Comparison of ENCODE assay signal across 7 cellular contexts in the genomic region with DNA sequence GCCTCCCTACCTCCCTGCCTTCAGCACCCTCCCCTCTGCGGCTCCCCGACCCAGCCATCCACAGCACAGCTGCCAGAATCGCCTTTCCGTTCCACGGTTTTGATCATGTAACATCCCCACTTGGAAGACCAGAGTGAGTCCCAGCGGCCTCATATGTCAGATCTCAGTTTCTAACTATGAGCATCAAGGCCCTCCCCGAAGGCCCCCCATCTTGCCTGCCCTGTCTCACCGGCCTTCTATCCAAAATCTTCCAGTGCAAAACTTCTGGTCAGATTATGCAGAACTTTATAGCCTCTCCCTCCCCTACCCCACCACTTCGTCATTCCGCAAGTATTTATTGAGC. TPM values are rescaled to one million over a fixed set of nuclear protein-coding genes. Genes with fewer than 3 reads are reported as not detected.
DNase-seq lines count a peak whose midpoint lies in the region; ATAC-seq lines count a peak whose summit lies in the region.

No MANE protein-coding gene starts in this region.

- H3K36me3 ChIP-seq in H7 (replicated peaks; ENCODE audit: control insufficient read depth, insufficient read depth, low read length), result no peaks in the 10 kb centered on the region
- no peaks in the 10 kb centered on the region for H3K36me3 ChIP-seq in subcutaneous abdominal adipose tissue (ENCODE audit: control insufficient read depth in 5 of 5, insufficient read depth in 5 of 5, low read length in 5 of 5)

- H3K9ac ChIP-seq in subcutaneous abdominal adipose tissue (ENCODE audit: low read length in 5 of 5), result peak overlapping the region in 2 of 5 donors; percentile 64 to 68

- H3K4me3 Mint-ChIP-seq in activated CD4-positive, alpha-beta memory T cell treated with anti-CD3 and anti-CD28 coated beads, Interleukin-2, amount 10 ng/mL, durations not matched to agents 7 days and 5 days, result peak overlapping the region; percentile 9

- no peak overlapping the region for H3K27ac Mint-ChIP-seq in activated CD4-positive, alpha-beta memory T cell treated with anti-CD3 and anti-CD28 coated beads, Interleukin-2, amount 10 ng/mL, durations not matched to agents 7 days and 5 days

- H3K27me3 ChIP-seq in H7 (ENCODE audit: control insufficient read depth, insufficient read depth, low read length) (peaks cover 20% of the 10 kb centered on the region), subcutaneous abdominal adipose tissue (ENCODE audit: control insufficient read depth in 5 of 5, insufficient read depth in 4 of 5, low read length in 5 of 5) (peaks cover 0 to 3% (median 0%) of the 10 kb centered on the region in 5 donors)

- H3K36me3 Mint-ChIP-seq in activated CD4-positive, alpha-beta memory T cell treated with anti-CD3 and anti-CD28 coated beads, Interleukin-2, amount 10 ng/mL, durations not matched to agents 7 days and 5 days (ENCODE audit: low read depth), result no peaks in the 10 kb centered on the region

- H3K9me3 Mint-ChIP-seq in activated CD4-positive, alpha-beta memory T cell treated with anti-CD3 and anti-CD28 coated beads, Interleukin-2, amount 10 ng/mL, durations not matched to agents 7 days and 5 days, result no peaks in the 10 kb centered on the region

- peaks cover 70% of the 10 kb centered on the region for H3K27me3 Mint-ChIP-seq in activated CD4-positive, alpha-beta memory T cell treated with anti-CD3 and anti-CD28 coated beads, Interleukin-2, amount 10 ng/mL, durations not matched to agents 7 days and 5 days

- H3K27ac ChIP-seq in subcutaneous abdominal adipose tissue (ENCODE audit: low read depth, low read length), result peak overlapping the region; percentile 88

- peaks cover 16% of the 10 kb centered on the region for H3K4me1 Mint-ChIP-seq in activated CD4-positive, alpha-beta memory T cell treated with anti-CD3 and anti-CD28 coated beads, Interleukin-2, amount 10 ng/mL, durations not matched to agents 7 days and 5 days

- no peak for ATAC-seq in GM21381 (IDR thresholded peaks at IDR 0.05; ENCODE audit: unreplicated experiment)

- POLR2A ChIA-PET in activated CD4-positive, alpha-beta memory T cell treated with anti-CD3 and anti-CD28 coated beads, Interleukin-2, amount 10 ng/mL, durations not matched to agents 7 days and 5 days (lab: Charles Lee), result no interaction called here

- no peak for DNase-seq in H7
- no peak for DNase-seq in activated CD4-positive, alpha-beta memory T cell treated with anti-CD3 and anti-CD28 coated beads, Interleukin-2, amount 10 ng/mL, durations not matched to agents 7 days and 5 days
- DNase-seq in cerebellum (ENCODE audit: low spot score), result no peak
- DNase-seq in T1000 (lab: John Stamatoyannopoulos, UW), result no peak

- H3K4me3 ChIP-seq in H7 (ENCODE audit: insufficient read depth, low read depth, low read length) (peak overlapping the region; percentile 68), iPS-18c (ENCODE audit: insufficient read depth, low read depth, low read length) (peak overlapping the region; percentile 68), subcutaneous abdominal adipose tissue (ENCODE audit: low read depth in 1 of 5, low read length in 5 of 5) (peak overlapping the region in 4 of 5 donors; percentile 45 to 59 (median 54))

- no peaks in the 10 kb centered on the region for H3K9me3 ChIP-seq in iPS-18c (ENCODE audit: control insufficient read depth, insufficient read depth, low read length)
- no peaks in the 10 kb centered on the region for H3K9me3 ChIP-seq in subcutaneous abdominal adipose tissue (ENCODE audit: control insufficient read depth in 5 of 5, low read length in 5 of 5)

- H3K4me1 ChIP-seq in subcutaneous abdominal adipose tissue (ENCODE audit: control insufficient read depth in 5 of 5, insufficient read depth in 5 of 5, low read length in 5 of 5), result peaks cover 2 to 32% (median 26%) of the 10 kb centered on the region in 5 donors

- CTCF ChIA-PET in activated CD4-positive, alpha-beta memory T cell treated with anti-CD3 and anti-CD28 coated beads, Interleukin-2, amount 10 ng/mL, durations not matched to agents 7 days and 5 days (lab: Charles Lee), result interaction anchor here (2.0 to 2.7 kb wide), 2 partner anchors 9 to 17 kb away, joined by 8 to 24 read pairs; no protein-coding TSS in a partner anchor

RNA-seq across cellular contexts. Expression of gene LMX1A, which starts 20.3 kb away (rescaled TPM):
- 0.59 and 1.5 TPM in 2 replicates for total RNA-seq in H7 (2014; rRNA removed; shearing (Covaris generic))
- total RNA-seq in activated CD4-positive, alpha-beta memory T cell treated with anti-CD3 and anti-CD28 coated beads, Interleukin-2, amount 10 ng/mL, durations not matched to agents 7 days and 5 days, result not detected
- total RNA-seq in cerebellum, result 13.3 TPM
